In genomic region chr22:30386960-30387848, GRCh38 we compare ENCODE assay signal across 1 cellular context.
TF ChIP-seq lines count a peak whose summit lies in the region.

TSS of gene RNF215 (minus strand) at chr22:30387411. CDS start at chr22:30387313, 98 bp downstream.

TF ChIP-seq in GM12878, 131 proteins besides CTCF, POLR2A, EP300 and RAD21 (continued from another document):
- TF ChIP-seq, protein P1, sequence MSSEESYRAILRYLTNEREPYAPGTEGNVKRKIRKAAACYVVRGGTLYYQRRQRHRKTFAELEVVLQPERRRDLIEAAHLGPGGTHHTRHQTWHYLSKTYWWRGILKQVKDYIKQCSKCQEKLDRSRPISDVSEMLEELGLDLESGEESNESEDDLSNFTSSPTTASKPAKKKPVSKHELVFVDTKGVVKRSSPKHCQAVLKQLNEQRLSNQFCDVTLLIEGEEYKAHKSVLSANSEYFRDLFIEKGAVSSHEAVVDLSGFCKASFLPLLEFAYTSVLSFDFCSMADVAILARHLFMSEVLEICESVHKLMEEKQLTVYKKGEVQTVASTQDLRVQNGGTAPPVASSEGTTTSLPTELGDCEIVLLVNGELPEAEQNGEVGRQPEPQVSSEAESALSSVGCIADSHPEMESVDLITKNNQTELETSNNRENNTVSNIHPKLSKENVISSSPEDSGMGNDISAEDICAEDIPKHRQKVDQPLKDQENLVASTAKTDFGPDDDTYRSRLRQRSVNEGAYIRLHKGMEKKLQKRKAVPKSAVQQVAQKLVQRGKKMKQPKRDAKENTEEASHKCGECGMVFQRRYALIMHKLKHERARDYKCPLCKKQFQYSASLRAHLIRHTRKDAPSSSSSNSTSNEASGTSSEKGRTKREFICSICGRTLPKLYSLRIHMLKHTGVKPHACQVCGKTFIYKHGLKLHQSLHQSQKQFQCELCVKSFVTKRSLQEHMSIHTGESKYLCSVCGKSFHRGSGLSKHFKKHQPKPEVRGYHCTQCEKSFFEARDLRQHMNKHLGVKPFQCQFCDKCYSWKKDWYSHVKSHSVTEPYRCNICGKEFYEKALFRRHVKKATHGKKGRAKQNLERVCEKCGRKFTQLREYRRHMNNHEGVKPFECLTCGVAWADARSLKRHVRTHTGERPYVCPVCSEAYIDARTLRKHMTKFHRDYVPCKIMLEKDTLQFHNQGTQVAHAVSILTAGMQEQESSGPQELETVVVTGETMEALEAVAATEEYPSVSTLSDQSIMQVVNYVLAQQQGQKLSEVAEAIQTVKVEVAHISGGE (CRISPR knock-in tag; IDR thresholded peaks at IDR 0.05): no peak
- TF ChIP-seq GATAD2B (conservative IDR thresholded peaks at IDR 0.05; ENCODE audit: low read depth) (0 out of 2 replicates have a peak, but pooled peaks have one; percentile 39), ZNF592 (IDR thresholded peaks at IDR 0.05) (0 out of 2 replicates have a peak, but pooled peaks have one; percentile 42), SMARCA5 (IDR thresholded peaks at IDR 0.05) (peak; percentile 52; the same call in 1 of the 2 replicates), YY1 (IDR thresholded peaks at IDR 0.05; ENCODE audit: low read depth, low read length) (peak; percentile 64), TCF12 (IDR thresholded peaks at IDR 0.05; ENCODE audit: low read depth, low read length) (0 out of 2 replicates have a peak, but pooled peaks have one; percentile 17), NR2F1 (conservative IDR thresholded peaks at IDR 0.05) (0 out of 2 replicates have a peak, but pooled peaks have one; percentile 43), BACH1 (IDR thresholded peaks at IDR 0.05; ENCODE audit: borderline replicate concordance) (0 out of 2 replicates have a peak, but pooled peaks have one; percentile 39), NKRF (conservative IDR thresholded peaks at IDR 0.05) (0 out of 2 replicates have a peak, but pooled peaks have one; percentile 54), BHLHE40 (IDR thresholded peaks at IDR 0.05; ENCODE audit: borderline replicate concordance in 1 of 2, low read depth in 2 of 2, low read length in 1 of 2) (peak; percentile 20 to 31; a peak in 2 of 4 replicates), IKZF1 (conservative IDR thresholded peaks at IDR 0.05) (peak; percentile 33; the same call in 1 of the 2 replicates), STAT3 (IDR thresholded peaks at IDR 0.05; ENCODE audit: low read depth, low read length) (no peak), SMC3 (IDR thresholded peaks at IDR 0.05; ENCODE audit: borderline replicate concordance, low read length) (peak; percentile 91), MAX (IDR thresholded peaks at IDR 0.05; ENCODE audit: low read depth, low read length) (no peak), CBFB (IDR thresholded peaks at IDR 0.05; ENCODE audit: low read depth) (no peak)
- TF ChIP-seq, protein P2, sequence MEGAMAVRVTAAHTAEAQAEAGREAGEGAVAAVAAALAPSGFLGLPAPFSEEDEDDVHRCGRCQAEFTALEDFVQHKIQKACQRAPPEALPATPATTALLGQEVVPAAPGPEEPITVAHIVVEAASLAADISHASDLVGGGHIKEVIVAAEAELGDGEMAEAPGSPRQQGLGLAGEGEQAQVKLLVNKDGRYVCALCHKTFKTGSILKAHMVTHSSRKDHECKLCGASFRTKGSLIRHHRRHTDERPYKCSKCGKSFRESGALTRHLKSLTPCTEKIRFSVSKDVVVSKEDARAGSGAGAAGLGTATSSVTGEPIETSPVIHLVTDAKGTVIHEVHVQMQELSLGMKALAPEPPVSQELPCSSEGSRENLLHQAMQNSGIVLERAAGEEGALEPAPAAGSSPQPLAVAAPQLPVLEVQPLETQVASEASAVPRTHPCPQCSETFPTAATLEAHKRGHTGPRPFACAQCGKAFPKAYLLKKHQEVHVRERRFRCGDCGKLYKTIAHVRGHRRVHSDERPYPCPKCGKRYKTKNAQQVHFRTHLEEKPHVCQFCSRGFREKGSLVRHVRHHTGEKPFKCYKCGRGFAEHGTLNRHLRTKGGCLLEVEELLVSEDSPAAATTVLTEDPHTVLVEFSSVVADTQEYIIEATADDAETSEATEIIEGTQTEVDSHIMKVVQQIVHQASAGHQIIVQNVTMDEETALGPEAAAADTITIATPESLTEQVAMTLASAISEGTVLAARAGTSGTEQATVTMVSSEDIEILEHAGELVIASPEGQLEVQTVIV (IDR thresholded peaks at IDR 0.05; ENCODE audit: borderline replicate concordance, partially characterized antibody): no peak
- TF ChIP-seq, protein P3, sequence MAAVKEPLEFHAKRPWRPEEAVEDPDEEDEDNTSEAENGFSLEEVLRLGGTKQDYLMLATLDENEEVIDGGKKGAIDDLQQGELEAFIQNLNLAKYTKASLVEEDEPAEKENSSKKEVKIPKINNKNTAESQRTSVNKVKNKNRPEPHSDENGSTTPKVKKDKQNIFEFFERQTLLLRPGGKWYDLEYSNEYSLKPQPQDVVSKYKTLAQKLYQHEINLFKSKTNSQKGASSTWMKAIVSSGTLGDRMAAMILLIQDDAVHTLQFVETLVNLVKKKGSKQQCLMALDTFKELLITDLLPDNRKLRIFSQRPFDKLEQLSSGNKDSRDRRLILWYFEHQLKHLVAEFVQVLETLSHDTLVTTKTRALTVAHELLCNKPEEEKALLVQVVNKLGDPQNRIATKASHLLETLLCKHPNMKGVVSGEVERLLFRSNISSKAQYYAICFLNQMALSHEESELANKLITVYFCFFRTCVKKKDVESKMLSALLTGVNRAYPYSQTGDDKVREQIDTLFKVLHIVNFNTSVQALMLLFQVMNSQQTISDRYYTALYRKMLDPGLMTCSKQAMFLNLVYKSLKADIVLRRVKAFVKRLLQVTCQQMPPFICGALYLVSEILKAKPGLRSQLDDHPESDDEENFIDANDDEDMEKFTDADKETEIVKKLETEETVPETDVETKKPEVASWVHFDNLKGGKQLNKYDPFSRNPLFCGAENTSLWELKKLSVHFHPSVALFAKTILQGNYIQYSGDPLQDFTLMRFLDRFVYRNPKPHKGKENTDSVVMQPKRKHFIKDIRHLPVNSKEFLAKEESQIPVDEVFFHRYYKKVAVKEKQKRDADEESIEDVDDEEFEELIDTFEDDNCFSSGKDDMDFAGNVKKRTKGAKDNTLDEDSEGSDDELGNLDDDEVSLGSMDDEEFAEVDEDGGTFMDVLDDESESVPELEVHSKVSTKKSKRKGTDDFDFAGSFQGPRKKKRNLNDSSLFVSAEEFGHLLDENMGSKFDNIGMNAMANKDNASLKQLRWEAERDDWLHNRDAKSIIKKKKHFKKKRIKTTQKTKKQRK (IDR thresholded peaks at IDR 0.05; ENCODE audit: low read depth, low read length): no peak
TF ChIP-seq in GM12878: peak in this region for 12.
